In genomic region chr1:181318858-181319235, GRCh38 we compare ENCODE assay signal across 13 cellular contexts.
A peak's percentile ranks its signal among the peaks of the same experiment; 100 is the strongest.
DNase-seq lines count a peak whose midpoint lies in the region; ATAC-seq and TF ChIP-seq lines count a peak whose summit lies in the region.
"Had no signal": no experiment of that assay in that cellular context is flagged by ENCODE, and none has a peak within 500 bp of the region (broad histone marks: within the 10 kb centered on the region; RNA-seq: fewer than 3 reads in every experiment).

No MANE protein-coding gene starts in this region.

- peaks cover 5% of the 10 kb centered on the region for H3K27me3 ChIP-seq in CD8-positive, alpha-beta memory T cell (ENCODE audit: insufficient read depth, low read length, poor library complexity, severe bottlenecking)
- H3K27me3 ChIP-seq in RWPE2 (ENCODE audit: insufficient read depth, poor library complexity, severe bottlenecking) = peaks cover 68% of the 10 kb centered on the region
- H3K27me3 ChIP-seq in naive thymus-derived CD4-positive, alpha-beta T cell (ENCODE audit: control insufficient read depth in 2 of 2, insufficient read depth in 2 of 2, low read length in 2 of 2) = peaks cover 0 to 32% of the 10 kb centered on the region in 2 donors
- H3K27me3 ChIP-seq: ascending aorta, BLaER1 had no signal

- peaks cover 36 to 61% of the 10 kb centered on the region in 2 donors for H3K27me3 Mint-ChIP-seq in CD8-positive, alpha-beta memory T cell
- peaks cover 45 to 73% (median 59%) of the 10 kb centered on the region in 5 donors for H3K27me3 Mint-ChIP-seq in naive thymus-derived CD4-positive, alpha-beta T cell

- peak; percentile 51; the same call in 2 of the 3 replicates for ATAC-seq in RWPE2 (ENCODE audit: low read depth)
- ATAC-seq in naive thymus-derived CD4-positive, alpha-beta T cell = no peak
- no peak for ATAC-seq in GM18502 (IDR thresholded peaks at IDR 0.05; ENCODE audit: poor library complexity, unreplicated experiment)
- ATAC-seq in HG02588 (IDR thresholded peaks at IDR 0.05; ENCODE audit: unreplicated experiment) = no peak
- ATAC-seq: esophagus mucosa had no signal

- peaks cover 0 to 2% (median 0%) of the 10 kb centered on the region in 5 donors for H3K9me3 Mint-ChIP-seq in CD8-positive, alpha-beta memory T cell
- H3K9me3 Mint-ChIP-seq in naive thymus-derived CD4-positive, alpha-beta T cell = peaks cover 0 to 2% (median 0%) of the 10 kb centered on the region in 11 donors

- CTCF ChIA-PET in CD8-positive, alpha-beta memory T cell (lab: Charles Lee) = no interaction called here
- CTCF ChIA-PET in naive thymus-derived CD4-positive, alpha-beta T cell (lab: Charles Lee) = no interaction called here

- no peak overlapping the region for H3K27ac ChIP-seq in CD8-positive, alpha-beta memory T cell (ENCODE audit: low read depth, low read length)
- H3K27ac ChIP-seq in RWPE2 (ENCODE audit: poor library complexity, severe bottlenecking) = no peak overlapping the region
- H3K27ac ChIP-seq in naive thymus-derived CD4-positive, alpha-beta T cell (ENCODE audit: low read depth, low read length) = no peak overlapping the region
- H3K27ac ChIP-seq: ascending aorta, BLaER1, prostate gland had no signal

- peaks cover 4% of the 10 kb centered on the region for H3K4me1 ChIP-seq in CD8-positive, alpha-beta memory T cell (ENCODE audit: insufficient read depth, low read length)
- no peaks in the 10 kb centered on the region for H3K4me1 ChIP-seq in RWPE2 (ENCODE audit: insufficient read depth, poor library complexity, severe bottlenecking)
- H3K4me1 ChIP-seq in naive thymus-derived CD4-positive, alpha-beta T cell (ENCODE audit: control insufficient read depth in 2 of 2, insufficient read depth in 2 of 2, low read length in 2 of 2) = peaks cover 0 to 10% of the 10 kb centered on the region in 2 donors
- H3K4me1 ChIP-seq: ascending aorta, BLaER1, prostate gland had no signal

- H3K4me3 ChIP-seq in CD8-positive, alpha-beta memory T cell (ENCODE audit: low read length) = no peak overlapping the region
- no peak overlapping the region for H3K4me3 ChIP-seq in RWPE2 (ENCODE audit: severe bottlenecking)
- H3K4me3 ChIP-seq in naive thymus-derived CD4-positive, alpha-beta T cell (ENCODE audit: low read length) = peak overlapping the region; percentile 33
- H3K4me3 ChIP-seq: ascending aorta, BLaER1, prostate gland had no signal

- peaks cover 18 to 23% (median 22%) of the 10 kb centered on the region in 3 donors for H3K4me1 Mint-ChIP-seq in CD8-positive, alpha-beta memory T cell
- peaks cover 16 to 40% (median 26%) of the 10 kb centered on the region in 7 donors for H3K4me1 Mint-ChIP-seq in naive thymus-derived CD4-positive, alpha-beta T cell

- intact Hi-C loops in naive thymus-derived CD4-positive, alpha-beta T cell (cut with micrococcal nuclease) = loop anchor here (2.0 to 5.0 kb wide), 2 partner anchors 78 to 103 kb away; no protein-coding TSS in a partner anchor

- no peaks in the 10 kb centered on the region for H3K36me3 Mint-ChIP-seq in CD8-positive, alpha-beta memory T cell
- peaks cover 0 to 4% (median 0%) of the 10 kb centered on the region in 5 donors for H3K36me3 Mint-ChIP-seq in naive thymus-derived CD4-positive, alpha-beta T cell

- no peak for TF ChIP-seq CTCF in RWPE2 (IDR thresholded peaks at IDR 0.05; ENCODE audit: poor library complexity, severe bottlenecking)

- POLR2A ChIA-PET in CD8-positive, alpha-beta memory T cell (lab: Charles Lee) = no interaction called here
- POLR2A ChIA-PET in naive thymus-derived CD4-positive, alpha-beta T cell (lab: Charles Lee) = no interaction called here

- DNase-seq in CD8-positive, alpha-beta memory T cell = no peak
- no peak for DNase-seq in RWPE2 (ENCODE audit: low spot score)
- DNase-seq in astrocyte of the hippocampus (ENCODE audit: low read depth, low spot score) = peak; percentile 11
- DNase-seq in naive thymus-derived CD4-positive, alpha-beta T cell = no peak
- DNase-seq in SW480 (ENCODE audit: low spot score) = no peak
- DNase-seq in DMS79 (lab: John Stamatoyannopoulos, UW) = no peak
- DNase-seq: NCI-H1436 treated with DMSO at 0.1 percent for 48 hours had no signal

- H3K4me3 Mint-ChIP-seq in CD8-positive, alpha-beta memory T cell = peak overlapping the region in 6 of 7 donors; percentile 54 to 79 (median 72)
- peak overlapping the region; percentile 50 to 90 (median 84) for H3K4me3 Mint-ChIP-seq in naive thymus-derived CD4-positive, alpha-beta T cell

- no peaks in the 10 kb centered on the region for H3K9me3 ChIP-seq in CD8-positive, alpha-beta memory T cell (ENCODE audit: low read length)
- H3K9me3 ChIP-seq in RWPE2 (ENCODE audit: severe bottlenecking) = no peaks in the 10 kb centered on the region
- no peaks in the 10 kb centered on the region for H3K9me3 ChIP-seq in naive thymus-derived CD4-positive, alpha-beta T cell (ENCODE audit: control insufficient read depth in 2 of 3, low read length in 3 of 3)
- H3K9me3 ChIP-seq: ascending aorta, prostate gland had no signal

- peak overlapping the region in 1 of 8 donors; percentile 31 for H3K27ac Mint-ChIP-seq in CD8-positive, alpha-beta memory T cell
- peak overlapping the region in 1 of 9 donors; percentile 55 for H3K27ac Mint-ChIP-seq in naive thymus-derived CD4-positive, alpha-beta T cell

- no peaks in the 10 kb centered on the region for H3K36me3 ChIP-seq in CD8-positive, alpha-beta memory T cell (ENCODE audit: insufficient read depth, low read length)
- no peaks in the 10 kb centered on the region for H3K36me3 ChIP-seq in RWPE2 (ENCODE audit: low read depth)
- no peaks in the 10 kb centered on the region for H3K36me3 ChIP-seq in naive thymus-derived CD4-positive, alpha-beta T cell (ENCODE audit: control insufficient read depth in 2 of 3, insufficient read depth in 3 of 3, low read length in 3 of 3)
- H3K36me3 ChIP-seq: ascending aorta, BLaER1, prostate gland had no signal
